10 cellular contexts compared by ENCODE assay signal in genomic region chr17:17179371-17179827, GRCh38. TPM values are rescaled to one million over a fixed set of nuclear protein-coding genes. Genes with fewer than 3 reads are reported as not detected.
DNase-seq lines count a peak whose midpoint lies in the region; ATAC-seq and TF ChIP-seq lines count a peak whose summit lies in the region.
"Had no signal": no experiment of that assay in that cellular context is flagged by ENCODE, and none has a peak within 500 bp of the region (broad histone marks: within the 10 kb centered on the region; RNA-seq: fewer than 3 reads in every experiment).

No MANE protein-coding gene starts in this region.

- POLR2A ChIA-PET in activated CD4-positive, alpha-beta T cell treated with anti-CD3 and anti-CD28 coated beads for 36 hours (lab: Charles Lee): no interaction called here

- no peaks in the 10 kb centered on the region for H3K27me3 ChIP-seq in skeletal muscle tissue (ENCODE audit: control insufficient read depth in 3 of 3, insufficient read depth in 3 of 3, low read length in 3 of 3)
- H3K27me3 ChIP-seq in upper lobe of left lung: no peaks in the 10 kb centered on the region

- H3K27ac Mint-ChIP-seq in activated CD4-positive, alpha-beta T cell treated with anti-CD3 and anti-CD28 coated beads for 36 hours: peak overlapping the region; percentile 97
- H3K27ac Mint-ChIP-seq in activated T-helper 17 cell treated with anti-CD3 and anti-CD28 coated beads, Interleukin-2, amount 50 U/mL, for 72 hours: peak overlapping the region; percentile 97

- CTCF ChIA-PET in activated CD4-positive, alpha-beta T cell treated with anti-CD3 and anti-CD28 coated beads for 36 hours (lab: Charles Lee): interaction anchor here (0.5 to 1.6 kb wide), 3 partner anchors 8 to 38 kb away, joined by 3 to 5 read pairs (median 5); no protein-coding TSS in a partner anchor

- H3K9me3 Mint-ChIP-seq in activated CD4-positive, alpha-beta T cell treated with anti-CD3 and anti-CD28 coated beads for 36 hours (ENCODE audit: low read depth): no peaks in the 10 kb centered on the region
- no peaks in the 10 kb centered on the region for H3K9me3 Mint-ChIP-seq in activated T-helper 17 cell treated with anti-CD3 and anti-CD28 coated beads, Interleukin-2, amount 50 U/mL, for 72 hours

- no peak overlapping the region for H3K4me3 ChIP-seq in skeletal muscle tissue (ENCODE audit: low read length in 3 of 3)
- no peak overlapping the region for H3K4me3 ChIP-seq in upper lobe of left lung

- H3K36me3 Mint-ChIP-seq in activated CD4-positive, alpha-beta T cell treated with anti-CD3 and anti-CD28 coated beads for 36 hours (ENCODE audit: low read depth): peaks cover 56% of the 10 kb centered on the region
- H3K36me3 Mint-ChIP-seq in activated T-helper 17 cell treated with anti-CD3 and anti-CD28 coated beads, Interleukin-2, amount 50 U/mL, for 72 hours (ENCODE audit: low read depth): peaks cover 83% of the 10 kb centered on the region

- TF ChIP-seq CTCF in upper lobe of left lung (IDR thresholded peaks at IDR 0.05): no peak

- TF ChIP-seq EP300 in upper lobe of left lung (IDR thresholded peaks at IDR 0.05): no peak

- H3K9me3 ChIP-seq in skeletal muscle tissue (ENCODE audit: control insufficient read depth in 3 of 3, low read length in 3 of 3): no peaks in the 10 kb centered on the region
- H3K9me3 ChIP-seq in upper lobe of left lung: no peaks in the 10 kb centered on the region

- H3K9ac ChIP-seq in skeletal muscle tissue (ENCODE audit: low read depth in 1 of 3, low read length in 3 of 3): peak overlapping the region in 1 of 3 donors; percentile 20

- TF ChIP-seq POLR2A in upper lobe of left lung (IDR thresholded peaks at IDR 0.05): no peak

- intact Hi-C loops in activated CD4-positive, alpha-beta T cell treated with anti-CD3 and anti-CD28 coated beads for 36 hours (cut with DNase I, micrococcal nuclease): loop anchor here (1.0 to 5.0 kb wide), 5 partner anchors 27 to 413 kb away; partner anchors contain the start of genes PLD6 (in 2 of the 2), FLCN (in 1 of the 2), MPRIP (in 1 of the 2) and PEMT (in 1 of the 2)

- no peaks in the 10 kb centered on the region for H3K27me3 Mint-ChIP-seq in activated CD4-positive, alpha-beta T cell treated with anti-CD3 and anti-CD28 coated beads for 36 hours
- H3K27me3 Mint-ChIP-seq in activated T-helper 17 cell treated with anti-CD3 and anti-CD28 coated beads, Interleukin-2, amount 50 U/mL, for 72 hours: no peaks in the 10 kb centered on the region

- H3K4me1 Mint-ChIP-seq in activated CD4-positive, alpha-beta T cell treated with anti-CD3 and anti-CD28 coated beads for 36 hours: peaks cover 93% of the 10 kb centered on the region
- peaks cover 52% of the 10 kb centered on the region for H3K4me1 Mint-ChIP-seq in activated T-helper 17 cell treated with anti-CD3 and anti-CD28 coated beads, Interleukin-2, amount 50 U/mL, for 72 hours

- H3K36me3 ChIP-seq in skeletal muscle tissue (ENCODE audit: control insufficient read depth in 3 of 3, insufficient read depth in 3 of 3, low read length in 3 of 3) (peaks cover 75 to 92% (median 83%) of the 10 kb centered on the region in 3 donors), upper lobe of left lung (peaks cover 34 to 99% (median 82%) of the 10 kb centered on the region in 4 donors)

- H3K27ac ChIP-seq in skeletal muscle tissue (ENCODE audit: low read depth, low read length) (peak overlapping the region; percentile 34), upper lobe of left lung (no peak overlapping the region)

- WGBS in upper lobe of left lung, 2 donors: 72 to 100% methylated on average over 2 of the region's 2 CpGs

- H3K4me1 ChIP-seq in skeletal muscle tissue (ENCODE audit: control insufficient read depth in 3 of 3, insufficient read depth in 3 of 3, low read length in 3 of 3): peaks cover 0 to 13% (median 10%) of the 10 kb centered on the region in 3 donors
- H3K4me1 ChIP-seq in upper lobe of left lung: peaks cover 3 to 20% (median 5%) of the 10 kb centered on the region in 4 donors

- H3K4me3 Mint-ChIP-seq in activated CD4-positive, alpha-beta T cell treated with anti-CD3 and anti-CD28 coated beads for 36 hours: peak overlapping the region; percentile 51
- H3K4me3 Mint-ChIP-seq in activated T-helper 17 cell treated with anti-CD3 and anti-CD28 coated beads, Interleukin-2, amount 50 U/mL, for 72 hours: peak overlapping the region; percentile 91

- peak; percentile 35 for DNase-seq in activated CD4-positive, alpha-beta T cell treated with anti-CD3 and anti-CD28 coated beads for 36 hours
- no peak for DNase-seq in activated CD4-positive, alpha-beta T cell treated with anti-CD3 and anti-CD28 coated beads, Interleukin-2, amount 50 U/mL, for 1 hour
- DNase-seq in upper lobe of left lung (no peak), T-helper 9 cell (no peak), NCI-H524 treated with DMSO at 0.1 percent for 48 hours (lab: John Stamatoyannopoulos, UW) (no peak)
- DNase-seq: PC-3, retina had no signal

- peak; percentile 65 for ATAC-seq in activated CD4-positive, alpha-beta T cell treated with anti-CD3 and anti-CD28 coated beads for 36 hours
- ATAC-seq in HG02678 (IDR thresholded peaks at IDR 0.05; ENCODE audit: unreplicated experiment) (peak; percentile 55), upper lobe of left lung (ENCODE audit: low FRiP score in 2 of 2) (no peak)
- peak; percentile 71 for ATAC-seq in activated T-helper 17 cell treated with anti-CD3 and anti-CD28 coated beads, Interleukin-2, amount 50 U/mL, for 72 hours (replicated peaks)
- ATAC-seq: PC-3 had no signal

RNA-seq across cellular contexts. Expression of gene PLD6, which starts 26.7 kb away (rescaled TPM):
- total RNA-seq in activated CD4-positive, alpha-beta T cell treated with anti-CD3 and anti-CD28 coated beads for 36 hours: 1 to 10 TPM; 8.3 to 9.9 TPM
- 10 to 100 TPM; 20.6 to 24.5 TPM for total RNA-seq in activated T-helper 17 cell treated with anti-CD3 and anti-CD28 coated beads, Interleukin-2, amount 50 U/mL, for 72 hours
- total RNA-seq in skeletal muscle tissue (4.2 TPM), upper lobe of left lung (1 to 10 TPM; 2.3 to 5.0 (median 3.4) TPM)

RNA-seq across cellular contexts. Expression of gene FLCN, which starts 57.6 kb away (rescaled TPM):
- total RNA-seq in activated CD4-positive, alpha-beta T cell treated with anti-CD3 and anti-CD28 coated beads for 36 hours: 10 to 100 TPM; 12.3 to 18.8 TPM
- total RNA-seq in activated T-helper 17 cell treated with anti-CD3 and anti-CD28 coated beads, Interleukin-2, amount 50 U/mL, for 72 hours: 10 to 100 TPM; 30.9 to 50.6 TPM
- 20.9 TPM for total RNA-seq in skeletal muscle tissue
- total RNA-seq in upper lobe of left lung: 100 to 1,000 TPM in 4 of 6 donors, 10 to 100 TPM in 2; 62.3 to 420 (median 103) TPM

Comparison
In these comparisons a context has a peak if more than half of its experiments do, and no peak if none do; other contexts are left out.
1. ATAC-seq: peak in activated CD4-positive, alpha-beta T cell treated with anti-CD3 and anti-CD28 coated beads for 36 hours (single experiment), HG02678 (single experiment) and activated T-helper 17 cell treated with anti-CD3 and anti-CD28 coated beads, Interleukin-2, amount 50 U/mL, for 72 hours (single experiment); none in upper lobe of left lung (0 of 2).